In genomic region chr14:90538716-90539495, GRCh38 we compare ENCODE assay signal across 26 cellular contexts.
DNase-seq lines count a peak whose midpoint lies in the region; ATAC-seq, FAIRE-seq and TF ChIP-seq lines count a peak whose summit lies in the region.
"Had no signal": no experiment of that assay in that cellular context is flagged by ENCODE, and none has a peak within 500 bp of the region (broad histone marks: within the 10 kb centered on the region; RNA-seq: fewer than 3 reads in every experiment).

No MANE protein-coding gene starts in this region.

- no peak overlapping the region for H2BK20ac ChIP-seq in H1 (ENCODE audit: low read length)

- no peak overlapping the region for H3K4me3 ChIP-seq in BE2C (ENCODE audit: low read depth, low read length)
- no peak overlapping the region for H3K4me3 ChIP-seq in H1 (ENCODE audit: extremely low read depth in 1 of 4, insufficient read depth in 2 of 4, low read depth in 3 of 4, low read length in 4 of 4)
- no peak overlapping the region for H3K4me3 ChIP-seq in osteoblast (ENCODE audit: insufficient read depth, low read length)
- H3K4me3 ChIP-seq: A549, GM23338, HAP-1, SJSA1 had no signal

- H3K23me2 ChIP-seq in H1 (ENCODE audit: low read depth, low read length), result peaks cover 2% of the 10 kb centered on the region; the same call in 1 of the 2 replicates

- no peak overlapping the region for H2BK5ac ChIP-seq in H1 (ENCODE audit: low read depth, low read length)

- no peak overlapping the region for H3K27ac ChIP-seq in H1 (ENCODE audit: low read depth, low read length)
- no peak overlapping the region for H3K27ac ChIP-seq in osteoblast (ENCODE audit: low read depth, low read length)
- H3K27ac ChIP-seq: A549, HL-60, SJSA1 had no signal

- TF ChIP-seq RAD21 in H1 (IDR thresholded peaks at IDR 0.05 in 1 of 2, conservative IDR thresholded peaks at IDR 0.05 in 1 of 2; ENCODE audit: low read depth in 2 of 2, low read length in 2 of 2), result no peak

- peak; percentile 49 for DNase-seq in BE2C
- peak; percentile 44 for DNase-seq in ELF-1 (ENCODE audit: low read depth, low spot score)
- DNase-seq in H1 (ENCODE audit: low read depth in 1 of 2, low spot score in 2 of 2), result no peak
- DNase-seq in osteoblast (ENCODE audit: insufficient read length, low spot score, missing footprints), result peak; percentile 85
- DNase-seq in central memory CD4-positive, alpha-beta T cell, result no peak
- DNase-seq in type B pancreatic cell (ENCODE audit: extremely low spot score, unreplicated experiment), result no peak
- DNase-seq: AML-193; CD8-positive, alpha-beta memory T cell; DMS153; DND-41; NCI-H1092; NCI-H1417 treated with DMSO at 0.1 percent for 48 hours; NCI-H1694 treated with DMSO at 0.1 percent for 48 hours; NCI-H2081; NCI-H2171 treated with DMSO at 0.1 percent for 48 hours; NCI-H524; NCI-H774 had no signal

- POLR2A ChIA-PET in H1 (lab: Charles Lee; ENCODE audit: partially characterized antibody), result interaction anchor here (1.4 to 1.6 kb wide), 2 partner anchors 10 to 16 kb away, joined by 3 to 4 read pairs; no protein-coding TSS in a partner anchor

- H2BK15ac ChIP-seq in H1 (ENCODE audit: low read length), result no peak overlapping the region

- no peaks in the 10 kb centered on the region for H3K27me3 Mint-ChIP-seq in type B pancreatic cell
- H3K27me3 Mint-ChIP-seq: IgD-negative memory B cell had no signal

- no peaks in the 10 kb centered on the region for H3K79me2 ChIP-seq in H1 (ENCODE audit: control insufficient read depth in 1 of 2, insufficient read depth in 2 of 2, low read length in 2 of 2)
- no peaks in the 10 kb centered on the region for H3K79me2 ChIP-seq in osteoblast (ENCODE audit: insufficient read depth, low read length)

- CTCF ChIA-PET in H1 (lab: Charles Lee; ENCODE audit: partially characterized antibody), result no interaction called here

- no peaks in the 10 kb centered on the region for H3K9me3 ChIP-seq in BE2C
- H3K9me3 ChIP-seq in H1 (ENCODE audit: insufficient read depth in 2 of 2, low read depth in 1 of 2, low read length in 1 of 2), result no peaks in the 10 kb centered on the region
- H3K9me3 ChIP-seq in osteoblast (ENCODE audit: low read depth, low read length), result no peaks in the 10 kb centered on the region
- H3K9me3 ChIP-seq: A549, HAP-1, SJSA1 had no signal

- no peak overlapping the region for H3K4ac ChIP-seq in H1 (replicated peaks; ENCODE audit: insufficient read length, low read depth, low read length)

- H4K8ac ChIP-seq in H1 (ENCODE audit: extremely low read depth, insufficient read depth, low read length), result peak overlapping the region; percentile 53; the same call in 1 of the 2 replicates

- H3K4me3 Mint-ChIP-seq in type B pancreatic cell, result no peak overlapping the region
- H3K4me3 Mint-ChIP-seq: CD14-positive monocyte; CD8-positive, alpha-beta memory T cell; GM23338; IgD-negative memory B cell had no signal

- 84% methylated on average over 13 of the region's 13 CpGs; no CpG with 5 or more reads in 1 of the 2 experiments for WGBS in H1 (ENCODE audit: extremely low coverage in 1 of 2, insufficient coverage in 1 of 2, insufficient read length in 1 of 2, insufficient replicate concordance in 2 of 2, low coverage in 1 of 2, low lambda C conversion rate in 2 of 2, missing lambda C conversion rate in 1 of 2), 2 experiments

- no peaks in the 10 kb centered on the region for H3K9me3 Mint-ChIP-seq in type B pancreatic cell
- H3K9me3 Mint-ChIP-seq: CD8-positive, alpha-beta memory T cell; GM23338; IgD-negative memory B cell had no signal

- no peak overlapping the region for H3K23ac ChIP-seq in H1 (ENCODE audit: insufficient read length)

- no peak overlapping the region for H4K5ac ChIP-seq in H1 (ENCODE audit: insufficient read length, low read depth, low read length)

- H2BK120ac ChIP-seq in H1 (replicated peaks; ENCODE audit: low read depth, low read length), result no peak overlapping the region

- H3K4me1 ChIP-seq in BE2C, result no peaks in the 10 kb centered on the region
- peaks cover 0 to 8% (median 1%) of the 10 kb centered on the region in 4 experiments; a peak in 4 of 7 replicates for H3K4me1 ChIP-seq in H1 (replicated peaks in 1 of 4; ENCODE audit: control insufficient read depth in 3 of 4, insufficient read depth in 4 of 4, low read length in 3 of 4)
- peaks cover 7% of the 10 kb centered on the region for H3K4me1 ChIP-seq in osteoblast (ENCODE audit: insufficient read depth, low read length)
- H3K4me1 ChIP-seq: A549, HAP-1 had no signal

- 0 out of 2 replicates have a peak overlapping the region, but pooled peaks have one; percentile 27 for H2BK12ac ChIP-seq in H1 (ENCODE audit: low read depth, low read length)

- H3K56ac ChIP-seq in H1 (replicated peaks; ENCODE audit: insufficient read length, low read depth, low read length), result no peak overlapping the region

- FAIRE-seq in H1 (lab: Jason Lieb, UNC), result no peak
- FAIRE-seq: A549, GM18507 had no signal

- H3K79me1 ChIP-seq in H1 (ENCODE audit: low read depth, low read length), result no peaks in the 10 kb centered on the region; the same call in 1 of the 2 replicates

- no peak overlapping the region for H4K91ac ChIP-seq in H1 (replicated peaks; ENCODE audit: insufficient read length, low read length)

- no peak overlapping the region for H3K9ac ChIP-seq in H1 (replicated peaks in 1 of 4; ENCODE audit: extremely low read depth in 1 of 4, low read depth in 3 of 4, low read length in 3 of 4)

- no peak overlapping the region for H3K14ac ChIP-seq in H1 (ENCODE audit: insufficient read length)

- H3K4me2 ChIP-seq in H1 (ENCODE audit: insufficient read depth in 1 of 2, low read depth in 2 of 2, low read length in 2 of 2) (no peak overlapping the region), osteoblast (ENCODE audit: insufficient read depth, low read length) (no peak overlapping the region)
- H3K4me2 ChIP-seq: A549, GM23338 had no signal

- TF ChIP-seq CTCF in BE2C (IDR thresholded peaks at IDR 0.05; ENCODE audit: low read depth, low read length), result no peak
- TF ChIP-seq CTCF in H1 (IDR thresholded peaks at IDR 0.05; ENCODE audit: control extremely low read depth in 1 of 3, insufficient read depth in 1 of 3, low read depth in 1 of 3, low read length in 3 of 3), result no peak
- no peak for TF ChIP-seq CTCF in osteoblast (IDR thresholded peaks at IDR 0.05; ENCODE audit: extremely low read depth, low read depth, low read length)
- TF ChIP-seq CTCF in type B pancreatic cell (conservative IDR thresholded peaks at IDR 0.05), result no peak

- peaks cover 17% of the 10 kb centered on the region for H3K4me1 Mint-ChIP-seq in type B pancreatic cell (ENCODE audit: unreplicated experiment)
- H3K4me1 Mint-ChIP-seq: CD8-positive, alpha-beta memory T cell had no signal

- H4K20me1 ChIP-seq in H1 (replicated peaks in 1 of 2; ENCODE audit: control insufficient read depth in 1 of 2, insufficient read depth in 2 of 2, low read length in 2 of 2) (no peaks in the 10 kb centered on the region), osteoblast (ENCODE audit: insufficient read depth, low read length) (no peaks in the 10 kb centered on the region)

- H3K36me3 ChIP-seq in BE2C, result no peaks in the 10 kb centered on the region
- H3K36me3 ChIP-seq in H1 (ENCODE audit: control insufficient read depth in 2 of 4, insufficient read depth in 4 of 4, low read length in 3 of 4), result no peaks in the 10 kb centered on the region
- no peaks in the 10 kb centered on the region for H3K36me3 ChIP-seq in osteoblast (ENCODE audit: insufficient read depth, low read length)
- H3K36me3 ChIP-seq: HAP-1, SJSA1 had no signal

- no peak for ATAC-seq in GM21381 (IDR thresholded peaks at IDR 0.05; ENCODE audit: unreplicated experiment)
- ATAC-seq: A549, GM23338 had no signal

- H2AK5ac ChIP-seq in H1 (ENCODE audit: low read depth, low read length), result 0 out of 2 replicates have a peak overlapping the region, but pooled peaks have one; percentile 24

- no peaks in the 10 kb centered on the region for H3K27me3 ChIP-seq in BE2C
- H3K27me3 ChIP-seq in H1 (replicated peaks in 1 of 4; ENCODE audit: control insufficient read depth in 3 of 4, extremely low read depth in 1 of 4, insufficient read depth in 3 of 4, low read length in 3 of 4), result no peaks in the 10 kb centered on the region
- no peaks in the 10 kb centered on the region for H3K27me3 ChIP-seq in osteoblast (ENCODE audit: insufficient read depth, low read length)
- H3K27me3 ChIP-seq: SJSA1 had no signal

- H2AFZ ChIP-seq in H1 (ENCODE audit: low read length), result no peak overlapping the region
- H2AFZ ChIP-seq in osteoblast (ENCODE audit: low read length), result no peak overlapping the region
- H2AFZ ChIP-seq: GM23338 had no signal

- H3K27ac Mint-ChIP-seq in type B pancreatic cell, result no peak overlapping the region
- H3K27ac Mint-ChIP-seq: CD14-positive monocyte; CD8-positive, alpha-beta memory T cell; GM23338; IgD-negative memory B cell had no signal

- H3K18ac ChIP-seq in H1 (ENCODE audit: extremely low read depth, low read length), result no peak overlapping the region

- no peak for TF ChIP-seq EP300 in H1 (IDR thresholded peaks at IDR 0.05; ENCODE audit: borderline replicate concordance in 1 of 2, low read depth in 2 of 2, low read length in 2 of 2)

- H3K36me3 Mint-ChIP-seq in type B pancreatic cell, result peaks cover 15% of the 10 kb centered on the region
- H3K36me3 Mint-ChIP-seq: CD14-positive monocyte; CD8-positive, alpha-beta memory T cell; IgD-negative memory B cell had no signal

- no peak for TF ChIP-seq POLR2A in H1 (IDR thresholded peaks at IDR 0.05; ENCODE audit: control extremely low read depth in 1 of 2, low read depth in 2 of 2, low read length in 2 of 2)

TF ChIP-seq in H1, 55 proteins besides CTCF, POLR2A, EP300 and RAD21:
- TF ChIP-seq ATF3 (IDR thresholded peaks at IDR 0.05; ENCODE audit: insufficient read depth, low read depth, low read length), result no peak
- TF ChIP-seq, protein P1, sequence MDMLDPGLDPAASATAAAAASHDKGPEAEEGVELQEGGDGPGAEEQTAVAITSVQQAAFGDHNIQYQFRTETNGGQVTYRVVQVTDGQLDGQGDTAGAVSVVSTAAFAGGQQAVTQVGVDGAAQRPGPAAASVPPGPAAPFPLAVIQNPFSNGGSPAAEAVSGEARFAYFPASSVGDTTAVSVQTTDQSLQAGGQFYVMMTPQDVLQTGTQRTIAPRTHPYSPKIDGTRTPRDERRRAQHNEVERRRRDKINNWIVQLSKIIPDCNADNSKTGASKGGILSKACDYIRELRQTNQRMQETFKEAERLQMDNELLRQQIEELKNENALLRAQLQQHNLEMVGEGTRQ (IDR thresholded peaks at IDR 0.05; ENCODE audit: low read length), result peak; percentile 49; the same call in 1 of the 2 replicates
TF ChIP-seq in H1: peak in this region for 1.

Comparison
In these comparisons a context has a peak if more than half of its experiments do, and no peak if none do; other contexts are left out.
1. DNase-seq: peak in BE2C (single experiment), ELF-1 (single experiment) and osteoblast (single experiment); none in H1 (0 of 2), central memory CD4-positive, alpha-beta T cell (single experiment) and type B pancreatic cell (single experiment).